ENCODE assay signal across 12 cellular contexts in the genomic region with DNA sequence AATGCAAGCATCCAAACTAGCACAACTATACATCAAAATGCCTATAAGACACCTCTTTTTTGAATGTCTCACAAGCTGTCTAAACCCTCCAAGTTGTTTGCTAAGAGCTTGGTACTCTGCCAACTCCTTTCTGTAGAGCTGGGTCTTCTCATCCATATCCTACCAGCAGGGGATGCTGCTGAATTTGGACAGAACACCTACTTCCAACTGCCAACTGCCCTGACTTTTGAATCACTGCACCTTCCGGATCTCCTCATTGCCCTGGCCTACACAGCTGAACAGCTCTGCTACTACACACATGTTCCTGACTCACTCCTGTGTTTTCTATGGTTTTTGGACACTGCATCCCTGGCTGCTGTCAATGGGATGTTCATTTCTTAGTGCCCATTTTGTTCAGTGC. TPM values are rescaled to one million over a fixed set of nuclear protein-coding genes. Genes with fewer than 3 reads are reported as not detected.
DNase-seq lines count a peak whose midpoint lies in the region; ATAC-seq and TF ChIP-seq lines count a peak whose summit lies in the region.
"Had no signal": no experiment of that assay in that cellular context is flagged by ENCODE, and none has a peak within 500 bp of the region (broad histone marks: within the 10 kb centered on the region; RNA-seq: fewer than 3 reads in every experiment).

No MANE protein-coding gene starts in this region.

- TF ChIP-seq EP300 in ovary (IDR thresholded peaks at IDR 0.05): no peak

- H3K9me3 ChIP-seq in BE2C: no peaks in the 10 kb centered on the region; the same call in 1 of the 2 replicates
- no peaks in the 10 kb centered on the region for H3K9me3 ChIP-seq in ovary

- no peaks in the 10 kb centered on the region; the same call in none of the 2 replicates for H3K4me1 ChIP-seq in BE2C
- no peaks in the 10 kb centered on the region for H3K4me1 ChIP-seq in GM23338 (ENCODE audit: insufficient read depth)
- no peaks in the 10 kb centered on the region for H3K4me1 ChIP-seq in ovary (ENCODE audit: insufficient read depth)
- H3K4me1 ChIP-seq: stomach had no signal

- no peaks in the 10 kb centered on the region for H3F3A ChIP-seq in GM23338 (replicated peaks; ENCODE audit: low read depth)

- H3K36me3 Mint-ChIP-seq in GM23338 (ENCODE audit: low read depth): peaks cover 8% of the 10 kb centered on the region
- H3K36me3 Mint-ChIP-seq in activated T-cell treated with anti-CD3 and anti-CD28 coated beads, Interleukin-2, amount 50 U/mL, for 72 hours (ENCODE audit: insufficient read depth in 2 of 2): peaks cover 2 to 4% of the 10 kb centered on the region in 2 donors
- H3K36me3 Mint-ChIP-seq: activated naive CD4-positive, alpha-beta T cell treated with anti-CD3 and anti-CD28 coated beads, Interleukin-2, amount 50 U/mL, for 24 hours had no signal

- intact Hi-C loops in ovary (cut with DNase I): no loop called here

- no peaks in the 10 kb centered on the region for H3K9me2 ChIP-seq in GM23338 (ENCODE audit: insufficient read depth)

- no peak overlapping the region for H3K4me3 Mint-ChIP-seq in GM23338
- H3K4me3 Mint-ChIP-seq in activated T-cell treated with anti-CD3 and anti-CD28 coated beads, Interleukin-2, amount 50 U/mL, for 72 hours: no peak overlapping the region
- H3K4me3 Mint-ChIP-seq: activated naive CD4-positive, alpha-beta T cell treated with anti-CD3 and anti-CD28 coated beads, Interleukin-2, amount 50 U/mL, for 24 hours; T-helper 17 cell had no signal

- H2AFZ ChIP-seq in GM23338: no peak overlapping the region

- peaks cover 14% of the 10 kb centered on the region for H3K4me1 Mint-ChIP-seq in GM23338
- H3K4me1 Mint-ChIP-seq in activated T-cell treated with anti-CD3 and anti-CD28 coated beads, Interleukin-2, amount 50 U/mL, for 72 hours (ENCODE audit: low read depth): peaks cover 5% of the 10 kb centered on the region

- no peak overlapping the region for H3K4me2 ChIP-seq in GM23338

- peaks cover 2% of the 10 kb centered on the region for H3K27me3 Mint-ChIP-seq in GM23338 (ENCODE audit: insufficient read depth, low read depth, poor library complexity)
- H3K27me3 Mint-ChIP-seq in activated T-cell treated with anti-CD3 and anti-CD28 coated beads, Interleukin-2, amount 50 U/mL, for 72 hours (ENCODE audit: low read depth): no peaks in the 10 kb centered on the region

- H3K36me3 ChIP-seq in BE2C: no peaks in the 10 kb centered on the region
- H3K36me3 ChIP-seq in GM23338 (ENCODE audit: insufficient read depth): no peaks in the 10 kb centered on the region
- H3K36me3 ChIP-seq in ovary: no peaks in the 10 kb centered on the region
- H3K36me3 ChIP-seq: stomach had no signal

- TF ChIP-seq CTCF in BE2C (IDR thresholded peaks at IDR 0.05; ENCODE audit: low read depth, low read length) (peak; percentile 54), GM23338 (conservative IDR thresholded peaks at IDR 0.05; ENCODE audit: low read depth in 2 of 2) (peak; percentile 14 to 59; a peak in 3 of 4 replicates), foreskin fibroblast (IDR thresholded peaks at IDR 0.05; ENCODE audit: low read depth, low read length) (peak; percentile 4), ovary (IDR thresholded peaks at IDR 0.05) (no peak)

- no peak overlapping the region for H3K27ac ChIP-seq in GM23338 (ENCODE audit: low read depth)
- H3K27ac ChIP-seq in ovary: no peak overlapping the region
- H3K27ac ChIP-seq: stomach had no signal

- H3K27ac Mint-ChIP-seq in GM23338: no peak overlapping the region
- no peak overlapping the region for H3K27ac Mint-ChIP-seq in activated T-cell treated with anti-CD3 and anti-CD28 coated beads, Interleukin-2, amount 50 U/mL, for 72 hours
- H3K27ac Mint-ChIP-seq: activated naive CD4-positive, alpha-beta T cell treated with anti-CD3 and anti-CD28 coated beads, Interleukin-2, amount 50 U/mL, for 24 hours; T-helper 17 cell had no signal

- ATAC-seq in GM23338: no peak
- ATAC-seq in activated T-cell treated with anti-CD3 and anti-CD28 coated beads, Interleukin-2, amount 50 U/mL, for 72 hours (replicated peaks in 1 of 2): no peak
- ATAC-seq: right cardiac atrium, T-helper 17 cell had no signal

- peak; percentile 32 for DNase-seq in BE2C
- peak; percentile 20 for DNase-seq in GM23338 (ENCODE audit: low spot score)
- DNase-seq in RPMI7951 (ENCODE audit: low read depth): peak; percentile 32
- peak; percentile 16 to 54 for DNase-seq in foreskin fibroblast
- no peak for DNase-seq in NCI-H774 (lab: John Stamatoyannopoulos, UW)
- no peak for DNase-seq in glomerular visceral epithelial cell (ENCODE audit: extremely low spot score)
- no peak for DNase-seq in activated T-cell treated with anti-CD3 and anti-CD28 coated beads, Interleukin-2, amount 50 U/mL, for 72 hours
- DNase-seq in ovary: no peak
- DNase-seq: right cardiac atrium, stomach, T-helper 17 cell had no signal

- no peaks in the 10 kb centered on the region for H3K79me2 ChIP-seq in GM23338 (replicated peaks; ENCODE audit: insufficient read depth)

- H3K4me3 ChIP-seq in BE2C (ENCODE audit: low read depth, low read length): no peak overlapping the region
- H3K4me3 ChIP-seq in GM23338: no peak overlapping the region
- H3K4me3 ChIP-seq in foreskin fibroblast (ENCODE audit: low read depth in 1 of 2, low read length in 2 of 2): no peak overlapping the region
- H3K4me3 ChIP-seq in ovary: no peak overlapping the region
- H3K4me3 ChIP-seq: stomach had no signal

- no peaks in the 10 kb centered on the region for H4K20me1 ChIP-seq in GM23338 (replicated peaks; ENCODE audit: insufficient read depth)

- TF ChIP-seq POLR2A in ovary (IDR thresholded peaks at IDR 0.05): no peak

- no peaks in the 10 kb centered on the region for H3K27me3 ChIP-seq in BE2C
- no peaks in the 10 kb centered on the region for H3K27me3 ChIP-seq in GM23338 (ENCODE audit: insufficient read depth)
- H3K27me3 ChIP-seq in ovary: no peaks in the 10 kb centered on the region
- H3K27me3 ChIP-seq: stomach had no signal

- 60 to 69% (median 68%) methylated on average over 1 of the region's 1 CpG for WGBS in ovary, 3 donors

- peaks cover 21% of the 10 kb centered on the region for H3K9me3 Mint-ChIP-seq in GM23338
- peaks cover 2 to 3% of the 10 kb centered on the region in 2 donors for H3K9me3 Mint-ChIP-seq in activated T-cell treated with anti-CD3 and anti-CD28 coated beads, Interleukin-2, amount 50 U/mL, for 72 hours
- H3K9me3 Mint-ChIP-seq: activated naive CD4-positive, alpha-beta T cell treated with anti-CD3 and anti-CD28 coated beads, Interleukin-2, amount 50 U/mL, for 24 hours had no signal

TF ChIP-seq in GM23338, 12 proteins besides CTCF, POLR2A, EP300 and RAD21 (continues in another document):
- no peak for TF ChIP-seq ZNF331 (CRISPR knock-in tag; IDR thresholded peaks at IDR 0.05; ENCODE audit: low read depth)
- no peak for TF ChIP-seq EZH2phosphoT487 (IDR thresholded peaks at IDR 0.05; ENCODE audit: unreplicated experiment)
- TF ChIP-seq, protein P1, sequence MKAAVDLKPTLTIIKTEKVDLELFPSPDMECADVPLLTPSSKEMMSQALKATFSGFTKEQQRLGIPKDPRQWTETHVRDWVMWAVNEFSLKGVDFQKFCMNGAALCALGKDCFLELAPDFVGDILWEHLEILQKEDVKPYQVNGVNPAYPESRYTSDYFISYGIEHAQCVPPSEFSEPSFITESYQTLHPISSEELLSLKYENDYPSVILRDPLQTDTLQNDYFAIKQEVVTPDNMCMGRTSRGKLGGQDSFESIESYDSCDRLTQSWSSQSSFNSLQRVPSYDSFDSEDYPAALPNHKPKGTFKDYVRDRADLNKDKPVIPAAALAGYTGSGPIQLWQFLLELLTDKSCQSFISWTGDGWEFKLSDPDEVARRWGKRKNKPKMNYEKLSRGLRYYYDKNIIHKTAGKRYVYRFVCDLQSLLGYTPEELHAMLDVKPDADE (IDR thresholded peaks at IDR 0.05): no peak
- TF ChIP-seq POLR2AphosphoS5 (IDR thresholded peaks at IDR 0.05; ENCODE audit: low read depth): no peak
- no peak for TF ChIP-seq CREB1 (CRISPR knock-in tag; IDR thresholded peaks at IDR 0.05; ENCODE audit: low read depth)
- no peak for TF ChIP-seq NANOG (IDR thresholded peaks at IDR 0.05; ENCODE audit: borderline replicate concordance)
- no peak for TF ChIP-seq EZH2 (IDR thresholded peaks at IDR 0.05; ENCODE audit: low read depth, unreplicated experiment)

RNA-seq across cellular contexts. Expression of a gene that starts 18.7 kb away (rescaled TPM):
- 0.45 TPM for polyA plus RNA-seq in BE2C (2012; ENCODE audit: insufficient read depth, insufficient read length, low read depth)
- total RNA-seq in GM23338 (2014; rRNA removed; shearing (Covaris generic)): 0.31 and 0.49 TPM in 2 replicates
- polyA plus RNA-seq in GM23338 (2016; fragmentation: Nextera tagmentation; extraction: Ambion mirVana) (0.11 and 0.19 TPM in 2 replicates), ovary (under 1 TPM; 0.03 to 0.17 TPM)
- under 0.01 TPM in 2 replicates for total RNA-seq in RPMI7951 (2014; rRNA removed; shearing (Covaris generic))
- total RNA-seq in activated T-cell treated with anti-CD3 and anti-CD28 coated beads, Interleukin-2, amount 50 U/mL, for 72 hours: not detected
- under 1 TPM in 2 of 7 donors, not detected in 5; 0.03 to 0.05 TPM for total RNA-seq in ovary
- total RNA-seq: right cardiac atrium, T-helper 17 cell had no signal

RNA-seq across cellular contexts. Expression of a gene that starts 47.9 kb away (rescaled TPM):
- polyA plus RNA-seq in BE2C (2012; ENCODE audit: insufficient read depth, insufficient read length, low read depth): 22.9 TPM
- 42.8 and 46.3 TPM in 2 replicates for total RNA-seq in GM23338 (2014; rRNA removed; shearing (Covaris generic))
- 26.5 and 28.7 TPM in 2 replicates for polyA plus RNA-seq in GM23338 (2016; fragmentation: Nextera tagmentation; extraction: Ambion mirVana)
- 21.9 and 23.5 TPM in 2 replicates for total RNA-seq in RPMI7951 (2014; rRNA removed; shearing (Covaris generic))
- total RNA-seq in activated T-cell treated with anti-CD3 and anti-CD28 coated beads, Interleukin-2, amount 50 U/mL, for 72 hours: 10 to 100 TPM; 50.1 to 50.2 TPM
- total RNA-seq in ovary: 10 to 100 TPM; 31.4 to 65.0 (median 56.9) TPM
- polyA plus RNA-seq in ovary: 10 to 100 TPM; 25.8 to 32.5 TPM

RNA-seq across cellular contexts. Expression of a gene that starts 48.1 kb away (rescaled TPM):
- polyA plus RNA-seq in BE2C (2012; ENCODE audit: insufficient read depth, insufficient read length, low read depth): 2.8 TPM
- total RNA-seq in GM23338 (2014; rRNA removed; shearing (Covaris generic)): 40.9 and 45.8 TPM in 2 replicates
- polyA plus RNA-seq in GM23338 (2016; fragmentation: Nextera tagmentation; extraction: Ambion mirVana) (18.7 and 24.4 TPM in 2 replicates), ovary (1 to 10 TPM in 1 of 2 donors, under 1 TPM in 1; 0.48 to 1.3 TPM)
- total RNA-seq in RPMI7951 (2014; rRNA removed; shearing (Covaris generic)): 69.1 and 82.1 TPM in 2 replicates
- total RNA-seq in activated T-cell treated with anti-CD3 and anti-CD28 coated beads, Interleukin-2, amount 50 U/mL, for 72 hours: 10 to 100 TPM; 79.1 to 87.5 TPM
- 1 to 10 TPM in 1 of 7 donors, under 1 TPM in 4, not detected in 2; 0.25 to 1.9 (median 0.48) TPM for total RNA-seq in ovary

Comparison
In these comparisons a context has a peak if more than half of its experiments do, and no peak if none do; other contexts are left out.
1. DNase-seq: peak in BE2C (single experiment), GM23338 (single experiment), RPMI7951 (single experiment) and foreskin fibroblast (2 of 2); none in NCI-H774 (single experiment), glomerular visceral epithelial cell (single experiment), activated T-cell treated with anti-CD3 and anti-CD28 coated beads, Interleukin-2, amount 50 U/mL, for 72 hours (0 of 2) and ovary (0 of 5).
2. CTCF ChIP-seq: peak in BE2C (single experiment), GM23338 (2 of 2) and foreskin fibroblast (single experiment); none in ovary (0 of 3).
3. RNA of a gene that starts 48.1 kb away (total RNA-seq): 79.1 to 87.5 TPM in activated T-cell treated with anti-CD3 and anti-CD28 coated beads, Interleukin-2, amount 50 U/mL, for 72 hours, 69.1 to 82.1 TPM in RPMI7951 and 40.9 to 45.8 TPM in GM23338; 0.25 to 1.9 TPM in ovary; every median in the first group is over 10 times any median in the second.